In the genomic region with DNA sequence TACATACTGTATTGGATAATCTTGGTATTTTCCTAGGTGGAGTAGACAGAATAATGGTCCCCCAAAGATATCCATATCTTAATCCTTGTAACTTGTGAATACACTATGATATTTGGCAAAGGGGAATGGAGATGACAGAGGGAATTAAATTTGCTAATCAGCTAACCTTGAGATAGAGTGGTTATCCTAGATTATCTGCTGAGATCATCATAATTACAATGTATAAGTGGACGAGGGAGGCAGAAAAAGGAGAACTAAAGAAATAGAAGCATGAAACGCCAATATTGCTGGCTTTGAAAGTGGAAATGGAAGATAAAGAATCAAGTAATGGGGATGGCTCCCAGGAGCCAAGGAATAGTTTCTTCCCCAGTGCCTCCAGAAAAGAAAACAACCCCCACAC, we compare ENCODE assay signal across 2 cellular contexts.
TF ChIP-seq lines count a peak whose summit lies in the region.

No MANE protein-coding gene starts in this region.

TF ChIP-seq in HepG2, 621 proteins besides CTCF, POLR2A, EP300 and RAD21:
- TF ChIP-seq MAFK (conservative IDR thresholded peaks at IDR 0.05 in 1 of 2, IDR thresholded peaks at IDR 0.05 in 1 of 2; ENCODE audit: low read length in 2 of 2) (peak; percentile 96 to 98), MAFF (IDR thresholded peaks at IDR 0.05; ENCODE audit: low read depth, low read length) (peak; percentile 96), ZNF460 (CRISPR knock-in tag; IDR thresholded peaks at IDR 0.05; ENCODE audit: borderline replicate concordance) (no peak)
TF ChIP-seq in HepG2: peak in this region for 2.

TF ChIP-seq in K562, 482 proteins besides CTCF, POLR2A, EP300 and RAD21:
- TF ChIP-seq FOXJ2 (tag; IDR thresholded peaks at IDR 0.05), result no peak
- no peak for TF ChIP-seq ZZZ3 (IDR thresholded peaks at IDR 0.05)
- no peak for TF ChIP-seq E2F3 (CRISPR knock-in tag; IDR thresholded peaks at IDR 0.05)
- no peak for TF ChIP-seq RBBP5 (IDR thresholded peaks at IDR 0.05; ENCODE audit: borderline replicate concordance, insufficient read depth, low read length, poor library complexity, severe bottlenecking)
- no peak for TF ChIP-seq PRMT5 (CRISPR knock-in tag; IDR thresholded peaks at IDR 0.05)
- TF ChIP-seq PHF21A (IDR thresholded peaks at IDR 0.05; ENCODE audit: borderline replicate concordance, low read depth), result no peak
- TF ChIP-seq C11orf30 (IDR thresholded peaks at IDR 0.05; ENCODE audit: low read depth), result no peak; the same call in 1 of the 2 replicates
- TF ChIP-seq MAFF (IDR thresholded peaks at IDR 0.05; ENCODE audit: low read length), result peak; percentile 8; the same call in 1 of the 2 replicates
